ENCODE assay signal across 10 cellular contexts in genomic region chr1:153959454-153959853, GRCh38. TPM values are rescaled to one million over a fixed set of nuclear protein-coding genes. Genes with fewer than 3 reads are reported as not detected.
DNase-seq lines count a peak whose midpoint lies in the region; ATAC-seq and TF ChIP-seq lines count a peak whose summit lies in the region.
"Had no signal": no experiment of that assay in that cellular context is flagged by ENCODE, and none has a peak within 500 bp of the region (broad histone marks: within the 10 kb centered on the region; RNA-seq: fewer than 3 reads in every experiment).

No MANE protein-coding gene starts in this region.

- TSS peak; percentile 33 for BruUV-seq in Panc1 (replicated peaks; lab: Mats Ljungman, UMichigan)

- no peaks in the 10 kb centered on the region for H3K9me3 ChIP-seq in CD8-positive, alpha-beta memory T cell (ENCODE audit: low read length)
- no peaks in the 10 kb centered on the region for H3K9me3 ChIP-seq in Panc1 (ENCODE audit: control insufficient read depth, insufficient read depth, low read depth, low read length)

- H3K27ac ChIP-seq in CD8-positive, alpha-beta memory T cell (ENCODE audit: low read depth, low read length): no peak overlapping the region
- H3K27ac ChIP-seq in Panc1 (ENCODE audit: low read length): peak overlapping the region; percentile 86; the same call in 1 of the 2 replicates

- TF ChIP-seq POLR2A in erythroblast (IDR thresholded peaks at IDR 0.05; ENCODE audit: low read length): no peak

- peak overlapping the region in 6 of 8 donors; percentile 70 to 98 (median 91) for H3K27ac Mint-ChIP-seq in CD8-positive, alpha-beta memory T cell
- peak overlapping the region; percentile 43 for H3K27ac Mint-ChIP-seq in progenitor cell of endocrine pancreas

- H3K36me3 Mint-ChIP-seq in CD8-positive, alpha-beta memory T cell: peaks cover 0 to 36% (median 0%) of the 10 kb centered on the region in 3 donors
- H3K36me3 Mint-ChIP-seq in progenitor cell of endocrine pancreas (ENCODE audit: insufficient read depth): peaks cover 7% of the 10 kb centered on the region

- in situ Hi-C loops in Panc1 (cut with HindIII; ENCODE audit: low pct_unique_long_range_greater_than_20kb, low sequenced_read_pairs): no loop called here

- H3K27me3 ChIP-seq in CD8-positive, alpha-beta memory T cell (ENCODE audit: insufficient read depth, low read length, poor library complexity, severe bottlenecking): no peaks in the 10 kb centered on the region
- H3K27me3 ChIP-seq in Panc1 (ENCODE audit: control insufficient read depth, insufficient read depth, low read length): no peaks in the 10 kb centered on the region

- DNase-seq in CD8-positive, alpha-beta memory T cell: no peak
- DNase-seq in Panc1 (ENCODE audit: low read depth, low spot score) (no peak), erythroblast (lab: John Stamatoyannopoulos, UW) (peak; percentile 60 to 62), progenitor cell of endocrine pancreas (ENCODE audit: low spot score, unreplicated experiment) (no peak), T1000 (lab: John Stamatoyannopoulos, UW) (no peak), cortex of kidney (lab: John Stamatoyannopoulos, UW) (no peak), activated gamma-delta T cell treated with Interleukin-2 at 50 U/mL for 16 hours (no peak)
- DNase-seq: DMS79, SHP77 treated with DMSO at 0.1 percent for 48 hours had no signal

- peaks cover 53 to 72% (median 61%) of the 10 kb centered on the region in 3 donors for H3K4me1 Mint-ChIP-seq in CD8-positive, alpha-beta memory T cell
- peaks cover 42% of the 10 kb centered on the region for H3K4me1 Mint-ChIP-seq in progenitor cell of endocrine pancreas (ENCODE audit: low read depth)

- intact Hi-C loops in Panc1 (cut with micrococcal nuclease; ENCODE audit: unreplicated experiment): no loop called here

- peak overlapping the region in 5 of 7 donors; percentile 16 to 99 (median 58) for H3K4me3 Mint-ChIP-seq in CD8-positive, alpha-beta memory T cell
- H3K4me3 Mint-ChIP-seq in progenitor cell of endocrine pancreas (ENCODE audit: low read depth): peak overlapping the region; percentile 11

- H3K4me3 ChIP-seq in CD8-positive, alpha-beta memory T cell (ENCODE audit: low read length): no peak overlapping the region
- H3K4me3 ChIP-seq in Panc1 (ENCODE audit: low read depth in 2 of 2, low read length in 2 of 2): no peak overlapping the region

- ATAC-seq in Panc1: no peak
- no peak for ATAC-seq in HG03432 (IDR thresholded peaks at IDR 0.05; ENCODE audit: unreplicated experiment)

- no peaks in the 10 kb centered on the region for H3K9me3 Mint-ChIP-seq in CD8-positive, alpha-beta memory T cell
- H3K9me3 Mint-ChIP-seq in progenitor cell of endocrine pancreas (ENCODE audit: low read depth): no peaks in the 10 kb centered on the region

- H3K27me3 Mint-ChIP-seq in CD8-positive, alpha-beta memory T cell: no peaks in the 10 kb centered on the region
- H3K27me3 Mint-ChIP-seq in progenitor cell of endocrine pancreas: no peaks in the 10 kb centered on the region

- POLR2A ChIA-PET in CD8-positive, alpha-beta memory T cell (lab: Charles Lee): interaction anchor here (0.8 to 5.8 kb wide), 5 partner anchors 8 to 1314 kb away, joined by 3 to 55 read pairs (median 5); partner anchors contain the start of genes CLK2, CREB3L4, DENND4B and GATAD2B
- POLR2A ChIA-PET in Panc1 (lab: Charles Lee): no interaction called here

- CTCF ChIA-PET in CD8-positive, alpha-beta memory T cell (lab: Charles Lee): interaction anchor here (1.3 to 4.4 kb wide), 3 partner anchors 9 to 18 kb away, joined by 3 to 46 read pairs (median 6); partner anchors contain the start of genes DENND4B and JTB
- CTCF ChIA-PET in Panc1 (lab: Charles Lee): no interaction called here

- peaks cover 53% of the 10 kb centered on the region for H3K4me1 ChIP-seq in CD8-positive, alpha-beta memory T cell (ENCODE audit: insufficient read depth, low read length)
- H3K4me1 ChIP-seq in Panc1 (ENCODE audit: control insufficient read depth, insufficient read depth, low read length): peaks cover 32% of the 10 kb centered on the region

- TF ChIP-seq CTCF in Panc1 (IDR thresholded peaks at IDR 0.05) (no peak), progenitor cell of endocrine pancreas (IDR thresholded peaks at IDR 0.05; ENCODE audit: unreplicated experiment) (no peak)

- peaks cover 4% of the 10 kb centered on the region for H3K36me3 ChIP-seq in CD8-positive, alpha-beta memory T cell (ENCODE audit: insufficient read depth, low read length)
- H3K36me3 ChIP-seq in Panc1 (ENCODE audit: control insufficient read depth, insufficient read depth, low read length): no peaks in the 10 kb centered on the region; the same call in 1 of the 2 replicates

RNA-seq across cellular contexts. Expression of gene CRTC2, which starts 1.0 kb away (rescaled TPM):
- 10 to 100 TPM; 53.9 to 63.2 TPM for total RNA-seq in CD8-positive, alpha-beta memory T cell
- 38.9 TPM for polyA plus RNA-seq in CD8-positive, alpha-beta memory T cell
- total RNA-seq in Panc1 (2021; ENCODE audit: unreplicated experiment): 39.3 TPM
- polyA plus RNA-seq in Panc1 (2012; ENCODE audit: insufficient read length): 47.6 TPM
- total RNA-seq in progenitor cell of endocrine pancreas: 40.9 and 41.9 TPM in 2 replicates

RNA-seq across cellular contexts. Expression of gene SLC39A1, which starts 3.9 kb away (rescaled TPM):
- total RNA-seq in CD8-positive, alpha-beta memory T cell: 10 to 100 TPM; 85.5 to 88.2 TPM
- polyA plus RNA-seq in CD8-positive, alpha-beta memory T cell: 39.2 TPM
- total RNA-seq in Panc1 (2021; ENCODE audit: unreplicated experiment) (158 TPM), progenitor cell of endocrine pancreas (70.6 and 75.4 TPM in 2 replicates)
- polyA plus RNA-seq in Panc1 (2012; ENCODE audit: insufficient read length): 185 TPM

RNA-seq across cellular contexts. Expression of gene CREB3L4, which starts 8.2 kb away (rescaled TPM):
- total RNA-seq in CD8-positive, alpha-beta memory T cell: 10 to 100 TPM in 1 of 2 experiments, 1 to 10 TPM in 1; 10.0 to 10.1 TPM
- 5.3 TPM for polyA plus RNA-seq in CD8-positive, alpha-beta memory T cell
- 12.3 TPM for total RNA-seq in Panc1 (2021; ENCODE audit: unreplicated experiment)
- polyA plus RNA-seq in Panc1 (2012; ENCODE audit: insufficient read length): 14.8 TPM
- total RNA-seq in progenitor cell of endocrine pancreas: 36.6 and 41.7 TPM in 2 replicates

RNA-seq across cellular contexts. Expression of gene DENND4B, which starts 12.9 kb away (rescaled TPM):
- 100 to 1,000 TPM; 100 to 102 TPM for total RNA-seq in CD8-positive, alpha-beta memory T cell
- polyA plus RNA-seq in CD8-positive, alpha-beta memory T cell: 27.3 TPM
- 56.2 TPM for total RNA-seq in Panc1 (2021; ENCODE audit: unreplicated experiment)
- polyA plus RNA-seq in Panc1 (2012; ENCODE audit: insufficient read length): 57.3 TPM
- total RNA-seq in progenitor cell of endocrine pancreas: 84.7 and 93.4 TPM in 2 replicates

RNA-seq across cellular contexts. Expression of gene JTB, which starts 18.0 kb away (rescaled TPM):
- total RNA-seq in CD8-positive, alpha-beta memory T cell: 100 to 1,000 TPM; 232 to 239 TPM
- polyA plus RNA-seq in CD8-positive, alpha-beta memory T cell: 351 TPM
- total RNA-seq in Panc1 (2021; ENCODE audit: unreplicated experiment): 134 TPM
- 132 TPM for polyA plus RNA-seq in Panc1 (2012; ENCODE audit: insufficient read length)
- total RNA-seq in progenitor cell of endocrine pancreas: 75.0 and 76.5 TPM in 2 replicates

Comparison
In these comparisons a context has a peak if more than half of its experiments do, and no peak if none do; other contexts are left out.
1. DNase-seq: peak in erythroblast (2 of 2); none in CD8-positive, alpha-beta memory T cell (0 of 5), Panc1 (single experiment), progenitor cell of endocrine pancreas (single experiment), T1000 (single experiment), cortex of kidney (single experiment) and activated gamma-delta T cell treated with Interleukin-2 at 50 U/mL for 16 hours (single experiment).